8 cellular contexts compared by ENCODE assay signal in genomic region chr6:26022166-26022510, GRCh38. TPM values are rescaled to one million over a fixed set of nuclear protein-coding genes. Genes with fewer than 3 reads are reported as not detected.
DNase-seq lines count a peak whose midpoint lies in the region; ATAC-seq, FAIRE-seq and TF ChIP-seq lines count a peak whose summit lies in the region.

No MANE protein-coding gene starts in this region.

- H3K36me3 ChIP-seq in Panc1 (ENCODE audit: control insufficient read depth, insufficient read depth, low read length) = no peaks in the 10 kb centered on the region
- H3K36me3 ChIP-seq in prostate gland = no peaks in the 10 kb centered on the region

- intact Hi-C loops in Panc1 (cut with micrococcal nuclease; ENCODE audit: unreplicated experiment) = no loop called here
- intact Hi-C loops in prostate gland (cut with DNase I) = no loop called here

- peak; percentile 57 for DNase-seq in LNCaP clone FGC (ENCODE audit: low read depth)
- no peak for DNase-seq in Panc1 (ENCODE audit: low read depth, low spot score)
- DNase-seq in astrocyte of the hippocampus (ENCODE audit: low read depth, low spot score) = peak; percentile 88
- DNase-seq in hepatic stellate cell (ENCODE audit: low spot score) = peak; percentile 66
- peak; percentile 50 for DNase-seq in prostate gland (ENCODE audit: low spot score)
- DNase-seq in 8988T = no peak

- POLR2A ChIA-PET in Panc1 (lab: Charles Lee) = interaction anchor here (0.5 to 4.3 kb wide), 10 partner anchors 8 to 1109 kb away, joined by 3 to 58 read pairs (median 5); a partner anchor contains a TSS

- peak; percentile 95 for FAIRE-seq in G401.6 (lab: Jason Lieb, UNC)

- TF ChIP-seq POLR2A in prostate gland (IDR thresholded peaks at IDR 0.05) = no peak

- H3K4me1 ChIP-seq in Panc1 (ENCODE audit: control insufficient read depth, insufficient read depth, low read length) = peaks cover 27% of the 10 kb centered on the region
- no peaks in the 10 kb centered on the region for H3K4me1 ChIP-seq in prostate gland (replicated peaks)

- no peaks in the 10 kb centered on the region for H3K9me3 ChIP-seq in Panc1 (ENCODE audit: control insufficient read depth, insufficient read depth, low read depth, low read length)
- H3K9me3 ChIP-seq in prostate gland = no peaks in the 10 kb centered on the region

- CTCF ChIA-PET in Panc1 (lab: Charles Lee) = interaction anchor here (0.9 to 1.1 kb wide), 3 partner anchors 10 to 30 kb away, joined by 3 to 4 read pairs (median 4); a partner anchor contains a TSS

- in situ Hi-C loops in Panc1 (cut with HindIII; ENCODE audit: low pct_unique_long_range_greater_than_20kb, low sequenced_read_pairs) = no loop called here

- WGBS in prostate gland = 5% methylated on average over 6 of the region's 6 CpGs

- ATAC-seq in Panc1 (no peak), GM18858 (IDR thresholded peaks at IDR 0.05; ENCODE audit: unreplicated experiment) (no peak)

- TF ChIP-seq CTCF in LNCaP clone FGC (IDR thresholded peaks at IDR 0.05; ENCODE audit: control insufficient read depth, extremely low read depth, insufficient read depth) (no peak), Panc1 (IDR thresholded peaks at IDR 0.05) (no peak), prostate gland (IDR thresholded peaks at IDR 0.05) (no peak)

- H3K27me3 ChIP-seq in Panc1 (ENCODE audit: control insufficient read depth, insufficient read depth, low read length) = no peaks in the 10 kb centered on the region
- H3K27me3 ChIP-seq in prostate gland (replicated peaks; ENCODE audit: insufficient read depth) = no peaks in the 10 kb centered on the region

- peak overlapping the region; percentile 65 for H3K4me3 ChIP-seq in LNCaP clone FGC (ENCODE audit: low read depth, low read length)
- peak overlapping the region; percentile 80 to 81 for H3K4me3 ChIP-seq in Panc1 (ENCODE audit: low read depth in 2 of 2, low read length in 2 of 2)
- peak overlapping the region; percentile 48 to 65 for H3K4me3 ChIP-seq in prostate gland

- no TSS peak for BruUV-seq in Panc1 (replicated peaks; lab: Mats Ljungman, UMichigan)

- H3K27ac ChIP-seq in Panc1 (ENCODE audit: low read length) (peak overlapping the region; percentile 100), prostate gland (peak overlapping the region; percentile 94 to 97)

RNA-seq across cellular contexts. Expression of gene TRIM38, which starts 59.5 kb away (rescaled TPM):
- total RNA-seq in Panc1 (2021; ENCODE audit: unreplicated experiment) (4.4 TPM), prostate gland (10 to 100 TPM in 1 of 2 donors, 1 to 10 TPM in 1; 8.7 to 12.0 TPM)
- 1.9 TPM for polyA plus RNA-seq in Panc1 (2012; ENCODE audit: insufficient read length)

Comparison
In these comparisons a context has a peak if more than half of its experiments do, and no peak if none do; other contexts are left out.
1. DNase-seq: peak in LNCaP clone FGC (single experiment), astrocyte of the hippocampus (single experiment), hepatic stellate cell (single experiment) and prostate gland (single experiment); none in Panc1 (single experiment) and 8988T (single experiment).
2. Peak in every context shown above with its lines, with median percentiles within 50 percentile points of each other: H3K4me3 ChIP-seq.